Comparison of ENCODE assay signal across 20 cellular contexts in the genomic region with DNA sequence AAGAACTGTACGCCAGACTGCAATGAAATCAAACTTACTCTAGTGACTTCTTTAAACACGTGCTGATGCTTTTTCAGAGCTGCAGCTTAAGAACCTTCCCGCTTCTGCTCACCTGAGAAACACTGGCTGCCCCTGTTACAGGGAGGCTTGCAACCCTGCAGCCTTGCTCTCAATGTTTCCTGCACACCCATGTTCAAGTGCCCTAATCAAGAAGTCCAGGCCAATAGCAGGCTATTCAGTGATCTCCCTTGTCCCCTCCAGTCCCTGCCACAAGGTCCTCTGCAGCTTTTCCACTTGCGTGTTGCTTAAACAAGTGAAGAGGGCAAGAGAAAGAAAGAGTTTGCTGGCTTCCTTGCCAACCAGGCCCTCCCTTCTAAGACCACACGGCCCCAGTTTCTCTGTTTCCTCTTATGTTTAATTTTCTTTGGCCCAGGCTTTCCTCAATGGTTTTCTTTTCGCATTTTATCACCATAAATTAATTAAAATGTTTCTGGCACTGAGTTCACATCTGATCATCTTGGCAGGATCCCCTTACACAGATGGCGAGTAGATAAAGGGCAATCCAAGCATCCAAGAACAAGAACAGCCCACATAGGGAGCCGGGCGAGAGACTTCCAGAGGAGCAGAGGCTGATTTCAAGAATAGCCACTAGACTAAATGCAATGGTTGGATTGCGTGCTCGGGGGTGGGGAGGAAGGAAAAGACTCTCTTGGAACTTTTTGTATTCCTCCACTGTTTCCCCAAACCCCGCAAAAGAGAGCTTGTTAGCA.
DNase-seq lines count a peak whose midpoint lies in the region; ATAC-seq, FAIRE-seq and TF ChIP-seq lines count a peak whose summit lies in the region.
"Had no signal": no experiment of that assay in that cellular context is flagged by ENCODE, and none has a peak within 500 bp of the region (broad histone marks: within the 10 kb centered on the region; RNA-seq: fewer than 3 reads in every experiment).

No MANE protein-coding gene starts in this region.

- peak overlapping the region in 5 of 11 experiments; percentile 10 to 81 (median 77); a peak in 6 of 22 replicates for H3K27ac ChIP-seq in BLaER1 treated with 17β-estradiol and CSF1 and Interleukin-3, amounts not matched to agents 10 nM and 100 nM
- H3K27ac ChIP-seq in endothelial cell of umbilical vein (ENCODE audit: insufficient read depth, low read depth, low read length) (no peak overlapping the region), neural progenitor cell (no peak overlapping the region)

- H3K9me1 ChIP-seq in endothelial cell of umbilical vein (replicated peaks; ENCODE audit: control insufficient read depth, extremely low read depth, insufficient read depth, low read length) = no peaks in the 10 kb centered on the region

- H2AFZ ChIP-seq in endothelial cell of umbilical vein (ENCODE audit: low read depth, low read length) = peak overlapping the region; percentile 14
- no peak overlapping the region for H2AFZ ChIP-seq in neural progenitor cell (replicated peaks)

- no TSS peak for BruUV-seq in endothelial cell of umbilical vein (replicated peaks; lab: Mats Ljungman, UMichigan)

- peaks cover 31 to 97% (median 82%) of the 10 kb centered on the region in 10 experiments for H3K4me1 ChIP-seq in BLaER1 treated with 17β-estradiol and CSF1 and Interleukin-3, amounts not matched to agents 10 nM and 100 nM
- H3K4me1 ChIP-seq in endothelial cell of umbilical vein (ENCODE audit: control insufficient read depth, extremely low read depth, insufficient read depth, low read length) (peaks cover 23% of the 10 kb centered on the region), neural progenitor cell (peaks cover 11% of the 10 kb centered on the region)

- no peak for TF ChIP-seq POLR2A in endothelial cell of umbilical vein (IDR thresholded peaks at IDR 0.05; ENCODE audit: low read depth, low read length)

- peaks cover 7 to 28% (median 17%) of the 10 kb centered on the region in 11 experiments; a peak in 20 of 22 replicates for H3K9me3 ChIP-seq in BLaER1 treated with 17β-estradiol and CSF1 and Interleukin-3, amounts not matched to agents 10 nM and 100 nM (replicated peaks in 1 of 11)
- H3K9me3 ChIP-seq in endothelial cell of umbilical vein (replicated peaks; ENCODE audit: control insufficient read depth, insufficient read depth, low read length) = no peaks in the 10 kb centered on the region
- no peaks in the 10 kb centered on the region for H3K9me3 ChIP-seq in neural progenitor cell (ENCODE audit: low read depth)

- POLR2A ChIA-PET in endothelial cell of umbilical vein (lab: Charles Lee) = no interaction called here

- TF ChIP-seq CTCF in endothelial cell of umbilical vein (IDR thresholded peaks at IDR 0.05; ENCODE audit: extremely low read depth in 1 of 2, insufficient read depth in 1 of 2, low read depth in 1 of 2, low read length in 2 of 2) (no peak), neural progenitor cell (IDR thresholded peaks at IDR 0.05) (no peak)

- H3K27me3 ChIP-seq in BLaER1 treated with 17β-estradiol and CSF1 and Interleukin-3, amounts not matched to agents 10 nM and 100 nM = no peaks in the 10 kb centered on the region
- H3K27me3 ChIP-seq in endothelial cell of umbilical vein (ENCODE audit: control insufficient read depth in 2 of 2, insufficient read depth in 2 of 2, low read length in 2 of 2) (no peaks in the 10 kb centered on the region), neural progenitor cell (no peaks in the 10 kb centered on the region)

- H3K36me3 ChIP-seq in BLaER1 treated with 17β-estradiol and CSF1 and Interleukin-3, amounts not matched to agents 10 nM and 100 nM = no peaks in the 10 kb centered on the region
- H3K36me3 ChIP-seq in endothelial cell of umbilical vein (ENCODE audit: control insufficient read depth in 2 of 2, extremely low read depth in 1 of 2, insufficient read depth in 2 of 2, low read length in 2 of 2) (no peaks in the 10 kb centered on the region), neural progenitor cell (no peaks in the 10 kb centered on the region)

- dilution Hi-C loops in endothelial cell of umbilical vein (cut with MboI; ENCODE audit: extremely low pct_ligation_motif_present, low sequenced_read_pairs) = no loop called here

- peak overlapping the region; percentile 11 for H3K27ac Mint-ChIP-seq in neural progenitor cell
- no peak overlapping the region for H3K27ac Mint-ChIP-seq in activated naive CD4-positive, alpha-beta T cell treated with anti-CD3 and anti-CD28 coated beads, Interleukin-2, amount 50 U/mL, for 72 hours

- peak overlapping the region in 9 of 11 experiments; percentile 65 to 90 (median 79); a peak in 15 of 22 replicates for H3K4me2 ChIP-seq in BLaER1 treated with 17β-estradiol and CSF1 and Interleukin-3, amounts not matched to agents 10 nM and 100 nM
- H3K4me2 ChIP-seq in endothelial cell of umbilical vein (ENCODE audit: insufficient read depth, low read length) (no peak overlapping the region), neural progenitor cell (no peak overlapping the region)

- no peaks in the 10 kb centered on the region for H3K36me3 Mint-ChIP-seq in neural progenitor cell
- H3K36me3 Mint-ChIP-seq in activated naive CD4-positive, alpha-beta T cell treated with anti-CD3 and anti-CD28 coated beads, Interleukin-2, amount 50 U/mL, for 72 hours = no peaks in the 10 kb centered on the region
- H3K36me3 Mint-ChIP-seq: CD14-positive monocyte had no signal

- ATAC-seq in activated naive CD4-positive, alpha-beta T cell treated with anti-CD3 and anti-CD28 coated beads, Interleukin-2, amount 50 U/mL, for 72 hours = no peak
- ATAC-seq: K562, Panc1 had no signal

- DNase-seq in NCI-H446 treated with DMSO at 0.1 percent for 48 hours (lab: John Stamatoyannopoulos, UW) (peak; percentile 68), endothelial cell of umbilical vein (ENCODE audit: low read depth, low spot score) (no peak), neural progenitor cell (ENCODE audit: low spot score) (no peak), mucosa of gallbladder (ENCODE audit: low spot score) (no peak), SKM-1 (lab: John Stamatoyannopoulos, UW; ENCODE audit: unreplicated experiment) (no peak)
- DNase-seq in activated naive CD4-positive, alpha-beta T cell treated with anti-CD3 and anti-CD28 coated beads, Interleukin-2, amount 50 U/mL, for 72 hours (ENCODE audit: low spot score in 2 of 2) = no peak
- DNase-seq: AML-193, DMS79, H7, MM.1S, NCI-H1048, NCI-H1417 treated with DMSO at 0.1 percent for 48 hours, NCI-H187 treated with DMSO at 0.1 percent for 48 hours, NCI-H2227 treated with DMSO at 0.1 percent for 48 hours, NCI-H510A treated with DMSO at 0.1 percent for 48 hours, NCI-H748 treated with DMSO at 0.1 percent for 48 hours had no signal

- H3K79me2 ChIP-seq in endothelial cell of umbilical vein (ENCODE audit: control insufficient read depth, insufficient read depth, low read length) = no peaks in the 10 kb centered on the region
- H3K79me2 ChIP-seq in neural progenitor cell (ENCODE audit: low read depth) = no peaks in the 10 kb centered on the region

- CTCF ChIA-PET in endothelial cell of umbilical vein (lab: Charles Lee) = interaction anchor here (0.7 to 2.7 kb wide), 3 partner anchors 15 to 139 kb away, joined by 3 to 30 read pairs (median 3); no protein-coding TSS in a partner anchor

- peaks cover 4% of the 10 kb centered on the region for H3K27me3 Mint-ChIP-seq in neural progenitor cell (ENCODE audit: insufficient read depth, low read depth)

- FAIRE-seq in endothelial cell of umbilical vein (lab: Jason Lieb, UNC) = no peak
- FAIRE-seq: K562 had no signal

- H3F3A ChIP-seq in neural progenitor cell (ENCODE audit: low read depth) = no peaks in the 10 kb centered on the region

- H3K4me1 Mint-ChIP-seq in neural progenitor cell = peaks cover 21% of the 10 kb centered on the region
- H3K4me1 Mint-ChIP-seq: CD14-positive monocyte had no signal

- H4K20me1 ChIP-seq in BLaER1 treated with 17β-estradiol and CSF1 and Interleukin-3, amounts not matched to agents 10 nM and 100 nM = no peaks in the 10 kb centered on the region
- H4K20me1 ChIP-seq in endothelial cell of umbilical vein (replicated peaks; ENCODE audit: control insufficient read depth, extremely low read depth, insufficient read depth, low read length) (no peaks in the 10 kb centered on the region), neural progenitor cell (ENCODE audit: low read depth) (no peaks in the 10 kb centered on the region)

- no peak overlapping the region for H3K9ac ChIP-seq in BLaER1 treated with 17β-estradiol and CSF1 and Interleukin-3, amounts not matched to agents 10 nM and 100 nM
- H3K9ac ChIP-seq in endothelial cell of umbilical vein (replicated peaks; ENCODE audit: extremely low read depth, insufficient read depth, low read length) (no peak overlapping the region), neural progenitor cell (no peak overlapping the region)

- H3K4me3 Mint-ChIP-seq in neural progenitor cell = no peak overlapping the region
- H3K4me3 Mint-ChIP-seq: CD14-positive monocyte had no signal

- no peak overlapping the region for H3K4me3 ChIP-seq in BLaER1 treated with 17β-estradiol and CSF1 and Interleukin-3, amounts not matched to agents 10 nM and 100 nM
- H3K4me3 ChIP-seq in endothelial cell of umbilical vein (replicated peaks in 1 of 3; ENCODE audit: insufficient read depth in 1 of 3, low read depth in 1 of 3, low read length in 3 of 3) (no peak overlapping the region), neural progenitor cell (no peak overlapping the region)
- H3K4me3 ChIP-seq: K562 had no signal

- intact Hi-C loops in endothelial cell of umbilical vein (cut with micrococcal nuclease) = loop anchor here (5.0 kb wide), 1 partner anchor 102 kb away; no protein-coding TSS in a partner anchor

- H3K9me3 Mint-ChIP-seq in neural progenitor cell = no peaks in the 10 kb centered on the region
- H3K9me3 Mint-ChIP-seq in activated naive CD4-positive, alpha-beta T cell treated with anti-CD3 and anti-CD28 coated beads, Interleukin-2, amount 50 U/mL, for 72 hours = no peaks in the 10 kb centered on the region
- H3K9me3 Mint-ChIP-seq: CD14-positive monocyte had no signal

TF ChIP-seq in endothelial cell of umbilical vein, 7 proteins besides CTCF, POLR2A, EP300 and RAD21:
- TF ChIP-seq GATA2 (IDR thresholded peaks at IDR 0.05; ENCODE audit: insufficient read depth, insufficient read length, low read depth, low read length) (no peak), FOS (IDR thresholded peaks at IDR 0.05; ENCODE audit: borderline replicate concordance, insufficient read depth, low read length) (no peak), POLR2AphosphoS5 (IDR thresholded peaks at IDR 0.05; ENCODE audit: insufficient read depth, low read depth, low read length) (no peak), JUN (IDR thresholded peaks at IDR 0.05; ENCODE audit: borderline replicate concordance, insufficient read depth, insufficient read length, low read depth) (no peak), EZH2 (IDR thresholded peaks at IDR 0.05; ENCODE audit: borderline replicate concordance, low read depth, low read length, severe bottlenecking) (no peak), MYC (IDR thresholded peaks at IDR 0.05; ENCODE audit: low read depth, low read length) (no peak)
- TF ChIP-seq, protein P1, sequence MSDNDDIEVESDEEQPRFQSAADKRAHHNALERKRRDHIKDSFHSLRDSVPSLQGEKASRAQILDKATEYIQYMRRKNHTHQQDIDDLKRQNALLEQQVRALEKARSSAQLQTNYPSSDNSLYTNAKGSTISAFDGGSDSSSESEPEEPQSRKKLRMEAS (IDR thresholded peaks at IDR 0.05; ENCODE audit: insufficient read depth, insufficient read length) = no peak
TF ChIP-seq in endothelial cell of umbilical vein: peak in this region for 0.

Comparison
In these comparisons a context has a peak if more than half of its experiments do, and no peak if none do; other contexts are left out.
1. H3K4me2 ChIP-seq: peak in BLaER1 treated with 17β-estradiol and CSF1 and Interleukin-3, amounts not matched to agents 10 nM and 100 nM (9 of 11); none in endothelial cell of umbilical vein (single experiment) and neural progenitor cell (single experiment).